In the genomic region with DNA sequence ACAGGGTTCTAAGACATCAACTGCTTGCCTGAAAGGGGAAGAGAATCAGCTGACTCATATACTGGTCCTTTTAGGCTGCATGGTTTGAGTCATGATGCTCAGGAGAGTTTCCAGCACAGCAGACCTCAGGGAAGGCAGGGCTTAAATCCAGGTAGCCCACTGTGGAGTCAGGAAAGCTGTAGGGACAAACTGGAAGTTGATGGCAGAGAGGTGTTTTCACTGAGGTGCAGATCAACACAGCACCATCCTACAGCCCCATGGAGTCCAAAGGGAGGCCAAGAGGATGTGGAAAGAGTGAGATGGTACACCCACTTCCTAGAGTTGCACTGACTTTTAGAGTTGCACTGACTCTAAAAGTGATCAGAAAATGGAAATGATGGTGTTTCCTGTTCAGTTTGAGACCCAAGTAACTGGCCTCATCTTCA, we compare ENCODE assay signal across 8 cellular contexts.
DNase-seq lines count a peak whose midpoint lies in the region; ATAC-seq, FAIRE-seq and TF ChIP-seq lines count a peak whose summit lies in the region.

No MANE protein-coding gene starts in this region.

- TF ChIP-seq CTCF in kidney (IDR thresholded peaks at IDR 0.05; ENCODE audit: borderline replicate concordance, extremely low read depth, insufficient read depth) = no peak

- ATAC-seq in GM19023 (IDR thresholded peaks at IDR 0.05; ENCODE audit: unreplicated experiment) (peak; percentile 70), HG03025 (IDR thresholded peaks at IDR 0.05; ENCODE audit: low FRiP score, unreplicated experiment) (peak; percentile 83), HG03097 (IDR thresholded peaks at IDR 0.05; ENCODE audit: low FRiP score, unreplicated experiment) (no peak)
- ATAC-seq in activated T-cell treated with anti-CD3 and anti-CD28 coated beads, Interleukin-2, amount 50 U/mL, for 4 hours = peak; percentile 70 to 71

- no peaks in the 10 kb centered on the region for H3K4me1 ChIP-seq in kidney (ENCODE audit: control insufficient read depth in 1 of 2, insufficient read depth in 1 of 2, low read depth in 1 of 2, low read length in 2 of 2)

- H3K36me3 ChIP-seq in kidney (ENCODE audit: control insufficient read depth in 1 of 2, insufficient read depth in 2 of 2, low read length in 2 of 2) = no peaks in the 10 kb centered on the region

- FAIRE-seq in kidney (lab: Jason Lieb, UNC) = no peak

- peaks cover 1% of the 10 kb centered on the region for H3K27me3 Mint-ChIP-seq in activated T-cell treated with anti-CD3 and anti-CD28 coated beads, Interleukin-2, amount 50 U/mL, for 4 hours (ENCODE audit: low read depth)

- no peak for DNase-seq in activated T-cell treated with anti-CD3 and anti-CD28 coated beads, Interleukin-2, amount 50 U/mL, for 4 hours
- DNase-seq in stimulated activated CD4-positive, alpha-beta T cell treated with anti-CD3 and anti-CD28 coated beads, Interleukin-2, amount 100 ng/mL, for 48 hours = peak; percentile 29 to 31
- DNase-seq in hypothalamus (lab: John Stamatoyannopoulos, UW) (no peak), kidney (no peak), superior temporal gyrus (ENCODE audit: extremely low spot score) (no peak)

- H3K9me3 ChIP-seq in kidney (ENCODE audit: control insufficient read depth in 1 of 2, low read length in 2 of 2) = no peaks in the 10 kb centered on the region

- no peaks in the 10 kb centered on the region for H3K9me3 Mint-ChIP-seq in activated T-cell treated with anti-CD3 and anti-CD28 coated beads, Interleukin-2, amount 50 U/mL, for 4 hours

- H3K27ac ChIP-seq in kidney (ENCODE audit: low read depth in 2 of 2, low read length in 2 of 2) = no peak overlapping the region

- H3K36me3 Mint-ChIP-seq in activated T-cell treated with anti-CD3 and anti-CD28 coated beads, Interleukin-2, amount 50 U/mL, for 4 hours (ENCODE audit: insufficient read depth) = no peaks in the 10 kb centered on the region

- H3K4me3 Mint-ChIP-seq in activated T-cell treated with anti-CD3 and anti-CD28 coated beads, Interleukin-2, amount 50 U/mL, for 4 hours = peak overlapping the region; percentile 39

- H3K4me3 ChIP-seq in kidney (ENCODE audit: low read length in 2 of 2) = no peak overlapping the region

- H3K4me1 Mint-ChIP-seq in activated T-cell treated with anti-CD3 and anti-CD28 coated beads, Interleukin-2, amount 50 U/mL, for 4 hours (ENCODE audit: low read depth) = peaks cover 37% of the 10 kb centered on the region

- intact Hi-C loops in kidney (cut with DNase I) = no loop called here

- H3K9ac ChIP-seq in kidney (ENCODE audit: low read length in 2 of 2) = no peak overlapping the region

Comparison
In these comparisons a context has a peak if more than half of its experiments do, and no peak if none do; other contexts are left out.
1. DNase-seq: peak in stimulated activated CD4-positive, alpha-beta T cell treated with anti-CD3 and anti-CD28 coated beads, Interleukin-2, amount 100 ng/mL, for 48 hours (2 of 2); none in activated T-cell treated with anti-CD3 and anti-CD28 coated beads, Interleukin-2, amount 50 U/mL, for 4 hours (single experiment), hypothalamus (0 of 51), kidney (single experiment) and superior temporal gyrus (single experiment).